ENCODE assay signal across 14 cellular contexts in genomic region chr3:187841552-187841951, GRCh38.
DNase-seq lines count a peak whose midpoint lies in the region; ATAC-seq, FAIRE-seq and TF ChIP-seq lines count a peak whose summit lies in the region.
"Had no signal": no experiment of that assay in that cellular context is flagged by ENCODE, and none has a peak within 500 bp of the region (broad histone marks: within the 10 kb centered on the region; RNA-seq: fewer than 3 reads in every experiment).

No MANE protein-coding gene starts in this region.

- no peaks in the 10 kb centered on the region for H3K9me3 ChIP-seq in PC-3 (ENCODE audit: low read length)

- H4K20me1 ChIP-seq in PC-3 (ENCODE audit: low read length), result no peaks in the 10 kb centered on the region

- no peak for FAIRE-seq in urothelium cell line (lab: Jason Lieb, UNC)

- intact Hi-C loops in PC-3 (cut with micrococcal nuclease), result no loop called here

- H3K27me3 ChIP-seq in PC-3 (ENCODE audit: low read length), result no peaks in the 10 kb centered on the region

- H3K4me3 Mint-ChIP-seq in effector memory CD8-positive, alpha-beta T cell, result no peak overlapping the region

- no peak for TF ChIP-seq CTCF in PC-3 (conservative IDR thresholded peaks at IDR 0.05; ENCODE audit: low read depth, low read length)
- TF ChIP-seq CTCF in fibroblast of pulmonary artery (IDR thresholded peaks at IDR 0.05; ENCODE audit: low read length, missing control alignments), result no peak

- H3K4me1 Mint-ChIP-seq in effector memory CD8-positive, alpha-beta T cell (ENCODE audit: low read depth in 2 of 2), result no peaks in the 10 kb centered on the region

- H3K4me2 ChIP-seq in PC-3 (ENCODE audit: low read length), result no peak overlapping the region

- H3K9me3 Mint-ChIP-seq in effector memory CD8-positive, alpha-beta T cell, result no peaks in the 10 kb centered on the region

- peak; percentile 12 for DNase-seq in stimulated activated CD4-positive, alpha-beta T cell treated with anti-CD3 and anti-CD28 coated beads, Interleukin-4, amount 100 ng/mL, for 24 hours
- no peak for DNase-seq in stimulated activated CD4-positive, alpha-beta T cell treated with anti-CD3 and anti-CD28 coated beads, Interleukin-12 subunit alpha, Interleukin-12 subunit beta, amount 100 ng/mL, for 4 hours
- peak; percentile 66 for DNase-seq in PC-3
- DNase-seq in fibroblast of pulmonary artery (ENCODE audit: low read depth), result peak; percentile 2
- peak; percentile 28 for DNase-seq in urothelium cell line (ENCODE audit: low spot score)
- DNase-seq in NCI-H187 (lab: John Stamatoyannopoulos, UW), result no peak
- DNase-seq in effector memory CD8-positive, alpha-beta T cell, result no peak
- DNase-seq: activated CD4-positive, alpha-beta T cell treated with anti-CD3 and anti-CD28 coated beads for 1 hour; activated effector memory CD4-positive, alpha-beta T cell treated with Interleukin-2 at 50 U/mL for 16 hours; erythroblast; GF-D8; SW 1271 had no signal

- ATAC-seq in PC-3 (peak; percentile 33; the same call in 1 of the 2 replicates), GM21381 (IDR thresholded peaks at IDR 0.05; ENCODE audit: unreplicated experiment) (no peak)
- ATAC-seq in effector memory CD8-positive, alpha-beta T cell (replicated peaks), result no peak

- H3K36me3 ChIP-seq in PC-3 (ENCODE audit: low read depth, low read length), result no peaks in the 10 kb centered on the region

- H3K27ac Mint-ChIP-seq in effector memory CD8-positive, alpha-beta T cell, result no peak overlapping the region

- no peak overlapping the region for H2AFZ ChIP-seq in PC-3 (ENCODE audit: low read length)

- BruUV-seq in PC-3 (replicated peaks; lab: Mats Ljungman, UMichigan), result no TSS peak

- H3K4me3 ChIP-seq in PC-3 (ENCODE audit: low read length) (no peak overlapping the region), fibroblast of pulmonary artery (replicated peaks; ENCODE audit: low read depth, low read length) (no peak overlapping the region)

- no peaks in the 10 kb centered on the region for H3K79me2 ChIP-seq in PC-3 (ENCODE audit: low read length)

- no peaks in the 10 kb centered on the region for H3K4me1 ChIP-seq in PC-3 (ENCODE audit: insufficient read depth, low read length)

- no peaks in the 10 kb centered on the region for H3K36me3 Mint-ChIP-seq in effector memory CD8-positive, alpha-beta T cell (ENCODE audit: insufficient read depth)

- CTCF ChIA-PET in PC-3 (lab: Charles Lee), result no interaction called here

- no peaks in the 10 kb centered on the region for H3F3A ChIP-seq in PC-3 (ENCODE audit: low read length, unreplicated experiment)

- no peak overlapping the region for H3K27ac ChIP-seq in PC-3 (ENCODE audit: low read length)
- H3K27ac ChIP-seq: C4-2B had no signal

- POLR2A ChIA-PET in PC-3 (lab: Charles Lee; ENCODE audit: unreplicated experiment), result no interaction called here

- no peaks in the 10 kb centered on the region for H3K9me2 ChIP-seq in PC-3 (replicated peaks; ENCODE audit: low read length)

- H3K9ac ChIP-seq in PC-3 (ENCODE audit: low read length), result no peak overlapping the region

- H3K27me3 Mint-ChIP-seq in effector memory CD8-positive, alpha-beta T cell, result peaks cover 5 to 13% of the 10 kb centered on the region in 2 donors

Comparison
In these comparisons a context has a peak if more than half of its experiments do, and no peak if none do; other contexts are left out.
1. DNase-seq: peak in stimulated activated CD4-positive, alpha-beta T cell treated with anti-CD3 and anti-CD28 coated beads, Interleukin-4, amount 100 ng/mL, for 24 hours (single experiment), PC-3 (single experiment), fibroblast of pulmonary artery (single experiment) and urothelium cell line (single experiment); none in stimulated activated CD4-positive, alpha-beta T cell treated with anti-CD3 and anti-CD28 coated beads, Interleukin-12 subunit alpha, Interleukin-12 subunit beta, amount 100 ng/mL, for 4 hours (single experiment), NCI-H187 (0 of 2) and effector memory CD8-positive, alpha-beta T cell (0 of 3).